ENCODE assay signal across 9 cellular contexts in genomic region chr5:2403296-2403695, GRCh38.
"Had no signal": no experiment of that assay in that cellular context is flagged by ENCODE, and none has a peak within 500 bp of the region (broad histone marks: within the 10 kb centered on the region; RNA-seq: fewer than 3 reads in every experiment).

No MANE protein-coding gene starts in this region.

- H3K4me3 ChIP-seq: GM23248, HAP-1, K562 had no signal

- DNase-seq: GM23248, GOT3, H7, HFFc6, IMR-90, KG1 had no signal

- H3K4me1 ChIP-seq: HAP-1 had no signal

- ATAC-seq: HCT116, K562 had no signal

- H3K9ac ChIP-seq: GM23248 had no signal

- H3K36me3 ChIP-seq: HAP-1 had no signal

- H2AFZ ChIP-seq: GM23248 had no signal

- H3K27ac ChIP-seq: GM23248 had no signal

- H3K9me3 ChIP-seq: HAP-1 had no signal
